Comparison of ENCODE assay signal across 8 cellular contexts in the genomic region with DNA sequence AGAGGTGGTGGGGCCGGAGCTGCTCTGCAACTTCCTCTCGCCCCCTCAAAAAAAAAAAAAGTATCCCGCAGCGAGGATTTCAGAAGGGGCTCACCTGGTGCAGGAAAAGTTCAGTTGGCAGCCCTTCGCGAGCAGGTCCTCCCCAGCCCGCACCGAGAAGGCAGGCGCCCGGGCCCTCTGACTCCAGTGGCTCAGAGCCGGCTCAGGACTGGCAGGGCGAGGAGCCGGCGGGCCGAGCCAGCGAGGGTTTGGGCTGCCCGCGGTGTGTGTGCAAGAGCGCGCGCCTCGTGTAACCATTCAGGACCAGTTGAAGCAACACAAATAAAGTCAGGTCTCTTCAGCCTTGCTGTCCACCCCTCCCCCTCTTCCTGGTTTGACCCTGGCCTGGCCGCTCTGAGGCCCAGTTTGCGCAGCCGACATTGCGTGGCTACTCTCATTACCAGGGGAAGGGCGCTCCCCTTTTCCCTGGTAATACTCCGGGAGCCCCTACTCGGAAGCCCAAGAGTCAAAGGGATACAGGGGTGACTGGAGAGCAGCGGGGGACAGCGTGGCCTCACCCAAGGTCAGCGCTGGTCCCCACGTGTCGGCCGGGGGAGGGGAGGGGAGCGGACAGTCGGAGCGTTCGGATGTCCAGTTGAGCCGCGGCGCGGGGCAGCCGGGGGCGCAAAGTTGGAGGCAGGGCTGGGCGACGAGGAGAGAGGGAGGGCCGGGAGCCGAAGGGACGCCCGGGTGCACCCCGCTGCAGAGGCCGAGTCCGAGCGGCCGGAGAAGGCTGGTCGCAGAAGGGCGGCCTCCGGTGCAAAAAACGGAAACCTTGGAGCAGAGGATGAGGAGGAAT. TPM values are rescaled to one million over a fixed set of nuclear protein-coding genes. Genes with fewer than 3 reads are reported as not detected.
DNase-seq lines count a peak whose midpoint lies in the region; ATAC-seq and TF ChIP-seq lines count a peak whose summit lies in the region.

No MANE protein-coding gene starts in this region.

- H3K4me3 Mint-ChIP-seq in activated B cell treated with CpG ODN at 0.5 μM for 24 hours: peak overlapping the region; percentile 61

- POLR2A ChIA-PET in GM10248 (lab: Yijun Ruan, JAX) (no interaction called here), activated B cell treated with CpG ODN at 0.5 μM for 24 hours (lab: Charles Lee) (no interaction called here)

- no peaks in the 10 kb centered on the region for H4K20me1 ChIP-seq in hepatocyte (ENCODE audit: insufficient read depth, poor library complexity, severe bottlenecking)

- TF ChIP-seq EP300 in sigmoid colon (IDR thresholded peaks at IDR 0.05): no peak

- H3K36me3 ChIP-seq in hepatocyte (replicated peaks; ENCODE audit: insufficient read depth, low read depth) (no peaks in the 10 kb centered on the region), sigmoid colon (no peaks in the 10 kb centered on the region)

- H3K4me3 ChIP-seq in hepatocyte (peak overlapping the region; percentile 58), sigmoid colon (peak overlapping the region in 3 of 4 donors; percentile 37 to 48 (median 41))

- DNase-seq in GM10248 (ENCODE audit: extremely low spot score): peak; percentile 21
- DNase-seq in activated B cell treated with CpG ODN at 0.5 μM for 24 hours: no peak
- no peak for DNase-seq in hepatocyte (ENCODE audit: low spot score)
- DNase-seq in sigmoid colon: no peak
- DNase-seq in sciatic nerve (ENCODE audit: low spot score): no peak
- no peak for DNase-seq in stimulated activated CD4-positive, alpha-beta T cell treated with anti-CD3 and anti-CD28 coated beads, Interleukin-2, amount 100 ng/mL, for 24 hours
- no peak for DNase-seq in occipital lobe (lab: John Stamatoyannopoulos, UW)

- TF ChIP-seq POLR2A in sigmoid colon (IDR thresholded peaks at IDR 0.05) (no peak), GM18505 (IDR thresholded peaks at IDR 0.05; ENCODE audit: borderline replicate concordance, extremely low read depth, insufficient read depth, insufficient read length) (no peak)

- CTCF ChIA-PET in GM10248 (lab: Yijun Ruan, JAX) (no interaction called here), activated B cell treated with CpG ODN at 0.5 μM for 24 hours (lab: Charles Lee) (no interaction called here)

- H3K27me3 ChIP-seq in hepatocyte (peaks cover 100% of the 10 kb centered on the region), sigmoid colon (peaks cover 56 to 99% (median 83%) of the 10 kb centered on the region in 3 donors)

- intact Hi-C loops in activated B cell treated with CpG ODN at 0.5 μM for 24 hours (cut with micrococcal nuclease): no loop called here
- intact Hi-C loops in sigmoid colon (cut with DNase I): no loop called here
- intact Hi-C loops in sciatic nerve (cut with DNase I): no loop called here

- H3K79me2 ChIP-seq in hepatocyte: no peaks in the 10 kb centered on the region

- H3K4me2 ChIP-seq in hepatocyte: peak overlapping the region; percentile 96

- peaks cover 14% of the 10 kb centered on the region for H3K4me1 ChIP-seq in hepatocyte (ENCODE audit: insufficient read depth)
- H3K4me1 ChIP-seq in sigmoid colon: peaks cover 0 to 25% (median 23%) of the 10 kb centered on the region in 4 donors

- TF ChIP-seq CTCF in GM10248 (IDR thresholded peaks at IDR 0.05; ENCODE audit: control extremely low read depth, extremely low read depth, low read depth, missing control alignments) (no peak), activated B cell treated with CpG ODN at 0.5 μM for 24 hours (IDR thresholded peaks at IDR 0.05) (no peak), hepatocyte (IDR thresholded peaks at IDR 0.05; ENCODE audit: poor library complexity) (no peak), sigmoid colon (IDR thresholded peaks at IDR 0.05) (no peak)

- no peak overlapping the region for H3K27ac ChIP-seq in hepatocyte
- H3K27ac ChIP-seq in sigmoid colon: no peak overlapping the region

- H3K27me3 Mint-ChIP-seq in activated B cell treated with CpG ODN at 0.5 μM for 24 hours: peaks cover 68% of the 10 kb centered on the region

- no peaks in the 10 kb centered on the region for H3K9me3 Mint-ChIP-seq in activated B cell treated with CpG ODN at 0.5 μM for 24 hours

- WGBS in hepatocyte (ENCODE audit: low lambda C conversion rate, missing lambda C conversion rate): 11% methylated on average over 43 of the region's 60 CpGs
- WGBS in sigmoid colon, 2 donors: 3 to 4% methylated on average over 60 of the region's 60 CpGs

- H3K4me1 Mint-ChIP-seq in activated B cell treated with CpG ODN at 0.5 μM for 24 hours: peaks cover 11% of the 10 kb centered on the region

- H3K27ac Mint-ChIP-seq in activated B cell treated with CpG ODN at 0.5 μM for 24 hours: no peak overlapping the region

- peak overlapping the region; percentile 63 for H2AFZ ChIP-seq in hepatocyte

- H3K9me2 ChIP-seq in hepatocyte (replicated peaks; ENCODE audit: insufficient read depth): no peaks in the 10 kb centered on the region

- no peak for ATAC-seq in activated B cell treated with CpG ODN at 0.5 μM for 24 hours (ENCODE audit: low read depth)
- no peak for ATAC-seq in sciatic nerve
- ATAC-seq in GM18505 (IDR thresholded peaks at IDR 0.05; ENCODE audit: unreplicated experiment): no peak

- H3K9me3 ChIP-seq in hepatocyte (ENCODE audit: low read depth) (no peaks in the 10 kb centered on the region), sigmoid colon (no peaks in the 10 kb centered on the region)

- no peaks in the 10 kb centered on the region for H3K36me3 Mint-ChIP-seq in activated B cell treated with CpG ODN at 0.5 μM for 24 hours (ENCODE audit: low read depth)

RNA-seq across cellular contexts. Expression of a gene that starts 12.3 kb away (rescaled TPM):
- not detected in 2 replicates for total RNA-seq in activated B cell treated with CpG ODN at 0.5 μM for 24 hours
- total RNA-seq in hepatocyte: 0.24 and 0.43 TPM in 2 replicates
- polyA plus RNA-seq in hepatocyte: 0.38 and 1.3 TPM in 2 replicates
- not detected for total RNA-seq in sigmoid colon
- polyA plus RNA-seq in sigmoid colon: not detected
- total RNA-seq in sciatic nerve: not detected
- total RNA-seq in occipital lobe: not detected
